ENCODE assay signal across 13 cellular contexts in genomic region chr21:40732998-40733397, GRCh38.
"Had no signal": no experiment of that assay in that cellular context is flagged by ENCODE, and none has a peak within 500 bp of the region (broad histone marks: within the 10 kb centered on the region; RNA-seq: fewer than 3 reads in every experiment).

No MANE protein-coding gene starts in this region.

- H3K36me3 Mint-ChIP-seq: activated naive CD8-positive, alpha-beta T cell treated with anti-CD3 and anti-CD28 coated beads, Interleukin-2, amount 10 ng/mL, durations not matched to agents 7 days and 5 days; stimulated activated memory B cell treated with anti-CD40 and anti-IgM and Interleukin-4, amounts not matched to agents 10 μg/mL and 1 μg/mL and 100 μg/mL, for 72 hours had no signal

- H3K9me3 Mint-ChIP-seq: activated naive CD8-positive, alpha-beta T cell treated with anti-CD3 and anti-CD28 coated beads, Interleukin-2, amount 10 ng/mL, durations not matched to agents 7 days and 5 days; endodermal cell; nephron; stimulated activated memory B cell treated with anti-CD40 and anti-IgM and Interleukin-4, amounts not matched to agents 10 μg/mL and 1 μg/mL and 100 μg/mL, for 72 hours had no signal

- H3K4me3 Mint-ChIP-seq: activated CD4-positive, alpha-beta memory T cell treated with anti-CD3 and anti-CD28 coated beads, Interleukin-2, amount 10 ng/mL, durations not matched to agents 7 days and 5 days; activated naive CD8-positive, alpha-beta T cell treated with anti-CD3 and anti-CD28 coated beads, Interleukin-2, amount 10 ng/mL, durations not matched to agents 7 days and 5 days; endodermal cell; nephron; stimulated activated memory B cell treated with anti-CD40 and anti-IgM and Interleukin-4, amounts not matched to agents 10 μg/mL and 1 μg/mL and 100 μg/mL, for 72 hours had no signal

- H3K27me3 Mint-ChIP-seq: activated CD4-positive, alpha-beta memory T cell treated with anti-CD3 and anti-CD28 coated beads, Interleukin-2, amount 10 ng/mL, durations not matched to agents 7 days and 5 days; activated naive CD8-positive, alpha-beta T cell treated with anti-CD3 and anti-CD28 coated beads, Interleukin-2, amount 10 ng/mL, durations not matched to agents 7 days and 5 days; stimulated activated memory B cell treated with anti-CD40 and anti-IgM and Interleukin-4, amounts not matched to agents 10 μg/mL and 1 μg/mL and 100 μg/mL, for 72 hours had no signal

- H3K4me1 Mint-ChIP-seq: activated CD4-positive, alpha-beta memory T cell treated with anti-CD3 and anti-CD28 coated beads, Interleukin-2, amount 10 ng/mL, durations not matched to agents 7 days and 5 days; activated naive CD8-positive, alpha-beta T cell treated with anti-CD3 and anti-CD28 coated beads, Interleukin-2, amount 10 ng/mL, durations not matched to agents 7 days and 5 days; nephron; stimulated activated memory B cell treated with anti-CD40 and anti-IgM and Interleukin-4, amounts not matched to agents 10 μg/mL and 1 μg/mL and 100 μg/mL, for 72 hours had no signal

- ATAC-seq: psoas muscle; right lobe of liver; stimulated activated memory B cell treated with anti-CD40 and anti-IgM and Interleukin-4, amounts not matched to agents 10 μg/mL and 1 μg/mL and 100 μg/mL, for 72 hours had no signal

- H3K27ac Mint-ChIP-seq: activated CD4-positive, alpha-beta memory T cell treated with anti-CD3 and anti-CD28 coated beads, Interleukin-2, amount 10 ng/mL, durations not matched to agents 7 days and 5 days; activated naive CD8-positive, alpha-beta T cell treated with anti-CD3 and anti-CD28 coated beads, Interleukin-2, amount 10 ng/mL, durations not matched to agents 7 days and 5 days; endodermal cell; nephron; stimulated activated memory B cell treated with anti-CD40 and anti-IgM and Interleukin-4, amounts not matched to agents 10 μg/mL and 1 μg/mL and 100 μg/mL, for 72 hours had no signal

- DNase-seq: activated CD4-positive, alpha-beta memory T cell treated with anti-CD3 and anti-CD28 coated beads, Interleukin-2, amount 10 ng/mL, durations not matched to agents 7 days and 5 days; activated CD8-positive, alpha-beta memory T cell treated with anti-CD3 and anti-CD28 coated beads, Interleukin-2, amount 50 U/mL, for 4 hours; activated naive CD8-positive, alpha-beta T cell treated with anti-CD3 and anti-CD28 coated beads, Interleukin-2, amount 10 ng/mL, durations not matched to agents 7 days and 5 days; anterior cingulate cortex; endodermal cell; erythroblast; left ventricle myocardium inferior; mesenchymal stem cell; psoas muscle; right lobe of liver; tibial artery had no signal
